In genomic region chr15:41661078-41661528, GRCh38 we compare ENCODE assay signal across 8 cellular contexts. TPM values are rescaled to one million over a fixed set of nuclear protein-coding genes. Genes with fewer than 3 reads are reported as not detected.
A peak's percentile ranks its signal among the peaks of the same experiment; 100 is the strongest.
DNase-seq lines count a peak whose midpoint lies in the region; ATAC-seq and TF ChIP-seq lines count a peak whose summit lies in the region.

No MANE protein-coding gene starts in this region.

- peaks cover 17% of the 10 kb centered on the region for H3K36me3 Mint-ChIP-seq in central memory CD8-positive, alpha-beta T cell (ENCODE audit: insufficient read depth)
- H3K36me3 Mint-ChIP-seq in natural killer cell: no peaks in the 10 kb centered on the region

- H3K9me3 Mint-ChIP-seq in central memory CD8-positive, alpha-beta T cell: no peaks in the 10 kb centered on the region
- peaks cover 0 to 3% of the 10 kb centered on the region in 2 donors for H3K9me3 Mint-ChIP-seq in natural killer cell

- no peak for TF ChIP-seq CTCF in natural killer cell (IDR thresholded peaks at IDR 0.05)

- H3K27ac Mint-ChIP-seq in central memory CD8-positive, alpha-beta T cell (ENCODE audit: low read depth): peak overlapping the region; percentile 93
- H3K27ac Mint-ChIP-seq in natural killer cell: peak overlapping the region; percentile 96 to 97

- peak overlapping the region; percentile 82 for H3K4me3 Mint-ChIP-seq in central memory CD8-positive, alpha-beta T cell
- peak overlapping the region; percentile 95 for H3K4me3 Mint-ChIP-seq in natural killer cell

- intact Hi-C loops in natural killer cell (cut with micrococcal nuclease): loop anchor here (5.0 kb wide), 1 partner anchor 111 kb away; the partner anchor contains the start of gene MAPKBP1

- DNase-seq in LHCN-M2 (ENCODE audit: low read depth) (peak; percentile 5), natural killer cell (no peak), AG08395 (ENCODE audit: low spot score) (no peak), KBM-7 (no peak), MV-4-11 (lab: John Stamatoyannopoulos, UW) (no peak)
- peak in 1 of 2 donors; percentile 9 for DNase-seq in central memory CD8-positive, alpha-beta T cell (ENCODE audit: low spot score in 2 of 2)

- H3K27me3 Mint-ChIP-seq in central memory CD8-positive, alpha-beta T cell: no peaks in the 10 kb centered on the region
- peaks cover 0 to 2% of the 10 kb centered on the region in 2 donors for H3K27me3 Mint-ChIP-seq in natural killer cell (ENCODE audit: low read depth in 2 of 2)

- ATAC-seq in GM18498 (IDR thresholded peaks at IDR 0.05; ENCODE audit: unreplicated experiment) (peak; percentile 5), natural killer cell (no peak), GM19452 (IDR thresholded peaks at IDR 0.05; ENCODE audit: unreplicated experiment) (no peak)
- ATAC-seq in central memory CD8-positive, alpha-beta T cell (replicated peaks; ENCODE audit: extremely low read depth, poor library complexity, severe bottlenecking): no peak

- in situ Hi-C loops in KBM-7 (cut with MboI; ENCODE audit: low pct_unique_long_range_greater_than_20kb, low sequenced_read_pairs): no loop called here

- peaks cover 39% of the 10 kb centered on the region for H3K4me1 Mint-ChIP-seq in central memory CD8-positive, alpha-beta T cell
- H3K4me1 Mint-ChIP-seq in natural killer cell: peaks cover 24 to 32% of the 10 kb centered on the region in 2 donors

RNA-seq across cellular contexts. Expression of gene MGA, which starts 0.9 kb away (rescaled TPM):
- total RNA-seq in LHCN-M2 (2014; rRNA removed) (18.4 and 40.7 TPM in 2 replicates), natural killer cell (10 to 100 TPM; 54.9 to 75.0 (median 71.3) TPM)
- 2.5 TPM for polyA plus RNA-seq in LHCN-M2 (2012)
